9 cellular contexts compared by ENCODE assay signal in the genomic region with DNA sequence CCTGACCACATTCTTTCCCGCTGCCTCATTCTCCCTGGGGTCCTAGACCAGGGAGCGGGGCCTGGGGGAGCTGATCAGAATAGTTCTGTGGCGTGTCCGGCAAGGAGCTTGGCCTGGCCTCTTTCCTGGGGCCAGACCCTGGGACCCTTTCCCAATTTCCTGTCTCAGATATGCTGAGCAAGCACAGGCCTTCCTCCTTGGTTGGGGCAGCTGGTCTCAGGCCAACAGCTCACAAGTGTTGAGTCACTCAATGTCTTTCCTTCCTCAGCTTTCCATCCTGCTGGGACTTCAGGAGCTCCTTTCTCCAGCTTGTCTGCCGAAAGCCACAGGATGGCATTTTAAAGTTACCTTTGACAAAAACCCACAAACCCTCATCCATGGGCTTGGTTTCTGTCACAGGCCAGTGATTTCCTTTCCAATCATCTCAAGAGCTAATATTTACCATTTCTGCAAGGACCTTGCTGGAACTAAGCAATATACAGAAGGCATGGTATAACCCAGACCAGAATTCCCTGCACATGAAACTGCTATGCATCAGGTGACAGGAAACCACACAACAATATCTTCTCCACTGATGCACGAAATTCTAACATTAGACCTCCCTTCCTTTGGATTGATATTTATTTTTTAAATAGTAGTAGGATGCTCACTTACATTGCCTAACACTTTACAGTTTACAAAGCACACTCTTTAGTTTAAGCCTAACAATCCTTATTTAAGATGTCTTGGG. TPM values are rescaled to one million over a fixed set of nuclear protein-coding genes. Genes with fewer than 3 reads are reported as not detected.
DNase-seq lines count a peak whose midpoint lies in the region; ATAC-seq, FAIRE-seq and TF ChIP-seq lines count a peak whose summit lies in the region.
"Had no signal": no experiment of that assay in that cellular context is flagged by ENCODE, and none has a peak within 500 bp of the region (broad histone marks: within the 10 kb centered on the region; RNA-seq: fewer than 3 reads in every experiment).

No MANE protein-coding gene starts in this region.

- TF ChIP-seq RAD21 in Ishikawa (IDR thresholded peaks at IDR 0.05; ENCODE audit: low read depth) = no peak

- no peak overlapping the region for H3K9ac ChIP-seq in kidney (ENCODE audit: low read length in 2 of 2)

- WGBS in body of pancreas, 2 donors = 53 to 72% methylated on average over 6 of the region's 6 CpGs

- DNase-seq in body of pancreas = peak; percentile 15 to 64 (median 33)
- peak; percentile 76 for DNase-seq in kidney
- peak; percentile 54 to 78 for DNase-seq in tibial artery
- DNase-seq in RKO (ENCODE audit: low spot score) = no peak
- no peak for DNase-seq in SJCRH30
- no peak for DNase-seq in GM19240 (ENCODE audit: insufficient read length, low spot score)

- intact Hi-C loops in body of pancreas (cut with DNase I) (no loop called here), kidney (cut with DNase I) (no loop called here), tibial artery (cut with DNase I; ENCODE audit: low total_unique reads) (no loop called here)

- TF ChIP-seq CTCF in body of pancreas (IDR thresholded peaks at IDR 0.05) = no peak
- no peak for TF ChIP-seq CTCF in kidney (IDR thresholded peaks at IDR 0.05; ENCODE audit: borderline replicate concordance, extremely low read depth, insufficient read depth)
- TF ChIP-seq CTCF in tibial artery (IDR thresholded peaks at IDR 0.05) = no peak

- H3K36me3 ChIP-seq in body of pancreas (replicated peaks in 1 of 2; ENCODE audit: insufficient read depth in 1 of 2, low read depth in 2 of 2) = no peaks in the 10 kb centered on the region
- H3K36me3 ChIP-seq in kidney (ENCODE audit: control insufficient read depth in 1 of 2, insufficient read depth in 2 of 2, low read length in 2 of 2) = no peaks in the 10 kb centered on the region
- no peaks in the 10 kb centered on the region for H3K36me3 ChIP-seq in tibial artery
- no peaks in the 10 kb centered on the region for H3K36me3 ChIP-seq in SJCRH30

- TF ChIP-seq EP300 in Ishikawa (IDR thresholded peaks at IDR 0.05; ENCODE audit: borderline replicate concordance) = no peak

- H3K27me3 ChIP-seq in body of pancreas = no peaks in the 10 kb centered on the region
- no peaks in the 10 kb centered on the region for H3K27me3 ChIP-seq in tibial artery
- H3K27me3 ChIP-seq in SJCRH30 = no peaks in the 10 kb centered on the region

- no peak for FAIRE-seq in kidney (lab: Jason Lieb, UNC)
- FAIRE-seq: HTR-8/SVneo had no signal

- H3K4me3 ChIP-seq in body of pancreas (no peak overlapping the region), kidney (ENCODE audit: low read length in 2 of 2) (no peak overlapping the region), tibial artery (no peak overlapping the region), SJCRH30 (no peak overlapping the region)

- H3K27ac ChIP-seq in body of pancreas (no peak overlapping the region), kidney (ENCODE audit: low read depth in 2 of 2, low read length in 2 of 2) (no peak overlapping the region), tibial artery (peak overlapping the region; percentile 17 to 52), SJCRH30 (no peak overlapping the region)

- no peak for TF ChIP-seq POLR2A in body of pancreas (IDR thresholded peaks at IDR 0.05)

- H3K4me1 ChIP-seq in body of pancreas = no peaks in the 10 kb centered on the region
- H3K4me1 ChIP-seq in kidney (ENCODE audit: control insufficient read depth in 1 of 2, insufficient read depth in 1 of 2, low read depth in 1 of 2, low read length in 2 of 2) = peaks cover 0 to 6% of the 10 kb centered on the region in 2 donors
- H3K4me1 ChIP-seq in tibial artery = peaks cover 0 to 54% (median 22%) of the 10 kb centered on the region in 4 donors
- peaks cover 6% of the 10 kb centered on the region; the same call in 1 of the 2 replicates for H3K4me1 ChIP-seq in SJCRH30

- H3K9me3 ChIP-seq in body of pancreas (no peaks in the 10 kb centered on the region), kidney (ENCODE audit: control insufficient read depth in 1 of 2, low read length in 2 of 2) (no peaks in the 10 kb centered on the region), tibial artery (no peaks in the 10 kb centered on the region), SJCRH30 (replicated peaks) (no peaks in the 10 kb centered on the region)

- no peak for ATAC-seq in body of pancreas

TF ChIP-seq in Ishikawa, 13 proteins besides CTCF, POLR2A, EP300 and RAD21:
- TF ChIP-seq CEBPB (IDR thresholded peaks at IDR 0.05) (no peak), NFIC (IDR thresholded peaks at IDR 0.05) (no peak), CREB1 (IDR thresholded peaks at IDR 0.05; ENCODE audit: low read depth) (no peak), TAF1 (IDR thresholded peaks at IDR 0.05; ENCODE audit: low read depth) (no peak)
- TF ChIP-seq, protein P1, sequence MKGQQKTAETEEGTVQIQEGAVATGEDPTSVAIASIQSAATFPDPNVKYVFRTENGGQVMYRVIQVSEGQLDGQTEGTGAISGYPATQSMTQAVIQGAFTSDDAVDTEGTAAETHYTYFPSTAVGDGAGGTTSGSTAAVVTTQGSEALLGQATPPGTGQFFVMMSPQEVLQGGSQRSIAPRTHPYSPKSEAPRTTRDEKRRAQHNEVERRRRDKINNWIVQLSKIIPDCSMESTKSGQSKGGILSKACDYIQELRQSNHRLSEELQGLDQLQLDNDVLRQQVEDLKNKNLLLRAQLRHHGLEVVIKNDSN (IDR thresholded peaks at IDR 0.05) = peak; percentile 57

RNA-seq across cellular contexts. Expression of a gene that starts 19.5 kb away (rescaled TPM):
- total RNA-seq in body of pancreas (10 to 100 TPM; 11.7 to 41.5 TPM), kidney (7.6 TPM)
- 2.4 TPM for polyA plus RNA-seq in kidney (ENCODE audit: insufficient read depth, low read depth, low replicate concordance)
- not detected in 2 replicates for total RNA-seq in SJCRH30 (2014; rRNA removed; shearing (Covaris generic))
- total RNA-seq: mononuclear cell had no signal

Comparison
In these comparisons a context has a peak if more than half of its experiments do, and no peak if none do; other contexts are left out.
1. DNase-seq: peak in body of pancreas (4 of 4), kidney (single experiment) and tibial artery (2 of 2); none in RKO (single experiment), SJCRH30 (0 of 2) and GM19240 (single experiment).
2. H3K27ac ChIP-seq: peak in tibial artery (2 of 2); none in body of pancreas (0 of 4), kidney (0 of 2) and SJCRH30 (single experiment).